ENCODE assay signal across 23 cellular contexts in genomic region chr4:7756071-7756470, GRCh38.
DNase-seq lines count a peak whose midpoint lies in the region; ATAC-seq and TF ChIP-seq lines count a peak whose summit lies in the region.
"Had no signal": no experiment of that assay in that cellular context is flagged by ENCODE, and none has a peak within 500 bp of the region (broad histone marks: within the 10 kb centered on the region; RNA-seq: fewer than 3 reads in every experiment).

No MANE protein-coding gene starts in this region.

- H3K9me3 Mint-ChIP-seq in activated CD4-positive, alpha-beta T cell treated with anti-CD3 and anti-CD28 coated beads, Interleukin-2, amount 10 ng/mL, durations not matched to agents 7 days and 5 days = no peaks in the 10 kb centered on the region
- peaks cover 4% of the 10 kb centered on the region; the same call in 1 of the 2 replicates for H3K9me3 Mint-ChIP-seq in HFFc6
- H3K9me3 Mint-ChIP-seq: CD8-positive, alpha-beta memory T cell had no signal

- no peaks in the 10 kb centered on the region for H3K9me3 ChIP-seq in Panc1 (ENCODE audit: control insufficient read depth, insufficient read depth, low read depth, low read length)
- H3K9me3 ChIP-seq in lower lobe of right lung = no peaks in the 10 kb centered on the region
- H3K9me3 ChIP-seq: SK-N-SH had no signal

- peaks cover 42% of the 10 kb centered on the region for H3K4me1 ChIP-seq in Panc1 (ENCODE audit: control insufficient read depth, insufficient read depth, low read length)
- H3K4me1 ChIP-seq in lower lobe of right lung = peaks cover 19% of the 10 kb centered on the region

- H3K27me3 Mint-ChIP-seq in activated CD4-positive, alpha-beta T cell treated with anti-CD3 and anti-CD28 coated beads, Interleukin-2, amount 10 ng/mL, durations not matched to agents 7 days and 5 days = no peaks in the 10 kb centered on the region
- peaks cover 59% of the 10 kb centered on the region for H3K27me3 Mint-ChIP-seq in HFFc6 (ENCODE audit: insufficient read depth)
- H3K27me3 Mint-ChIP-seq: CD8-positive, alpha-beta memory T cell had no signal

- intact Hi-C loops in Panc1 (cut with micrococcal nuclease; ENCODE audit: unreplicated experiment) = no loop called here
- intact Hi-C loops in lower lobe of right lung (cut with DNase I) = loop anchor here (5.0 kb wide), 1 partner anchor 46 kb away; no protein-coding TSS in a partner anchor

- peaks cover 3% of the 10 kb centered on the region; the same call in 1 of the 2 replicates for H3K36me3 ChIP-seq in Panc1 (ENCODE audit: control insufficient read depth, insufficient read depth, low read length)
- peaks cover 5% of the 10 kb centered on the region for H3K36me3 ChIP-seq in lower lobe of right lung

- BruUV-seq in Panc1 (replicated peaks; lab: Mats Ljungman, UMichigan) = no TSS peak

- in situ Hi-C loops in Panc1 (cut with HindIII; ENCODE audit: low pct_unique_long_range_greater_than_20kb, low sequenced_read_pairs) = no loop called here

- CTCF ChIA-PET in activated CD4-positive, alpha-beta T cell treated with anti-CD3 and anti-CD28 coated beads, Interleukin-2, amount 10 ng/mL, durations not matched to agents 7 days and 5 days (lab: Charles Lee) = no interaction called here
- CTCF ChIA-PET in Panc1 (lab: Charles Lee) = no interaction called here

- ATAC-seq in Panc1 (no peak), lower lobe of right lung (no peak), GM18517 (IDR thresholded peaks at IDR 0.05; ENCODE audit: unreplicated experiment) (no peak)

- H3K4me1 Mint-ChIP-seq in activated CD4-positive, alpha-beta T cell treated with anti-CD3 and anti-CD28 coated beads, Interleukin-2, amount 10 ng/mL, durations not matched to agents 7 days and 5 days = peaks cover 24% of the 10 kb centered on the region
- no peaks in the 10 kb centered on the region for H3K4me1 Mint-ChIP-seq in HFFc6 (ENCODE audit: low read depth)

- no peaks in the 10 kb centered on the region for H3K27me3 ChIP-seq in Panc1 (ENCODE audit: control insufficient read depth, insufficient read depth, low read length)
- H3K27me3 ChIP-seq in lower lobe of right lung (ENCODE audit: low read depth) = no peaks in the 10 kb centered on the region

- H3K27ac ChIP-seq in Panc1 (ENCODE audit: low read length) (peak overlapping the region; percentile 94), lower lobe of right lung (no peak overlapping the region)
- H3K27ac ChIP-seq: 22Rv1, C4-2B, KMS-11 had no signal

- POLR2A ChIA-PET in activated CD4-positive, alpha-beta T cell treated with anti-CD3 and anti-CD28 coated beads, Interleukin-2, amount 10 ng/mL, durations not matched to agents 7 days and 5 days (lab: Charles Lee) = no interaction called here
- POLR2A ChIA-PET in Panc1 (lab: Charles Lee) = no interaction called here

- H3K4me3 ChIP-seq in Panc1 (ENCODE audit: low read depth in 2 of 2, low read length in 2 of 2) (peak overlapping the region; percentile 82 to 91), lower lobe of right lung (no peak overlapping the region)

- DNase-seq in activated CD4-positive, alpha-beta T cell treated with anti-CD3 and anti-CD28 coated beads, Interleukin-2, amount 10 ng/mL, durations not matched to agents 7 days and 5 days = no peak
- no peak for DNase-seq in activated CD4-positive, alpha-beta T cell treated with anti-CD3 and anti-CD28 coated beads for 4 hours
- DNase-seq in HFFc6 (no peak), Panc1 (ENCODE audit: low read depth, low spot score) (no peak), lower lobe of right lung (peak; percentile 32), mucosa of gallbladder (ENCODE audit: low spot score) (no peak), NCI-H1694 treated with DMSO at 0.1 percent for 48 hours (lab: John Stamatoyannopoulos, UW) (no peak)
- DNase-seq: CD8-positive, alpha-beta memory T cell; DMS 273 treated with DMSO at 0.1 percent for 48 hours; DMS79 treated with DMSO at 0.1 percent for 48 hours; NCI-H1092; NCI-H1436 treated with DMSO at 0.1 percent for 48 hours; NCI-H1930; NCI-H2107; NCI-H446; NCI-H524 treated with DMSO at 0.1 percent for 48 hours; NCI-H774; SK-N-SH had no signal

- H3K27ac Mint-ChIP-seq in activated CD4-positive, alpha-beta T cell treated with anti-CD3 and anti-CD28 coated beads, Interleukin-2, amount 10 ng/mL, durations not matched to agents 7 days and 5 days = peak overlapping the region; percentile 66
- peak overlapping the region; percentile 11 for H3K27ac Mint-ChIP-seq in HFFc6
- H3K27ac Mint-ChIP-seq: B cell had no signal

- no peak overlapping the region for H3K4me3 Mint-ChIP-seq in activated CD4-positive, alpha-beta T cell treated with anti-CD3 and anti-CD28 coated beads, Interleukin-2, amount 10 ng/mL, durations not matched to agents 7 days and 5 days
- H3K4me3 Mint-ChIP-seq in HFFc6 = no peak overlapping the region; the same call in 1 of the 2 replicates
- H3K4me3 Mint-ChIP-seq: B cell; CD8-positive, alpha-beta memory T cell had no signal

- TF ChIP-seq CTCF in HFFc6 (IDR thresholded peaks at IDR 0.05) (no peak), Panc1 (IDR thresholded peaks at IDR 0.05) (no peak), lower lobe of right lung (IDR thresholded peaks at IDR 0.05) (no peak)

- H3K36me3 Mint-ChIP-seq in activated CD4-positive, alpha-beta T cell treated with anti-CD3 and anti-CD28 coated beads, Interleukin-2, amount 10 ng/mL, durations not matched to agents 7 days and 5 days (ENCODE audit: low read depth) = peaks cover 2% of the 10 kb centered on the region
- peaks cover 12% of the 10 kb centered on the region for H3K36me3 Mint-ChIP-seq in HFFc6 (ENCODE audit: low read depth)
